ENCODE assay signal across 8 cellular contexts in the genomic region with DNA sequence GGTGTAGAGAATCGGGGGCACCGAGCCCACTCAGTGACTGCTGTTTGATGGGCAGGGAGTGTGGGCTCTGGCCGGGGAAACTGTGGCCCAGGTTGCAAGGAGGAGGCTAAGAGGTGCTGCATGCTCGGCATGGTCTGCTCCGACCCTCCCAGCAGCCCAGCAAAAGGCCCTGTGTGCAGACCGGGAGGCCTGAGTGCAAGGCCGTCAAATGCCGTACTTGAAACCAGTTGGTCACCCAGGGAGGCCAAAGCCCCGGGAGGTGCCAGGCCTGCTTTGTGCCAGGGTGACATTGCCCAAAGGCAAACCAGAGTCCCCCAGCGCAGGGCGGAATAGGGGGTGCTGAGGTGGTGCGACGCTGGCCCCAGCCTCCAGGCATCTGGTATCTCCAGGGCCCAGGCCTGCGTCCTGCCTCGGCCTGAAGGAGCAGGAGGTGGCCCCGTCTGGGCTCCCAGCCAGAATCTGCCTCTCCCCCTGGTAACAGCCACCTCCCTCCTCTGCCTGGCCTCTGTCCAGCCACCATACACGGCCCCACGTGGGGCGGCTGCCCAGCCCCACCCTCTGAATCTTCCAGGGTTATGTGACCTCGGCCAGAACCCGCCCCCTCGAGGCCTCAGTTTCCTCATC. TPM values are rescaled to one million over a fixed set of nuclear protein-coding genes. Genes with fewer than 3 reads are reported as not detected.
DNase-seq lines count a peak whose midpoint lies in the region; ATAC-seq, FAIRE-seq and TF ChIP-seq lines count a peak whose summit lies in the region.

No MANE protein-coding gene starts in this region.

- peaks cover 1% of the 10 kb centered on the region for H3K9me3 Mint-ChIP-seq in astrocyte (ENCODE audit: unreplicated experiment)

- H3K27me3 Mint-ChIP-seq in astrocyte (ENCODE audit: low read depth, unreplicated experiment) = no peaks in the 10 kb centered on the region

- H3K4me1 Mint-ChIP-seq in astrocyte (ENCODE audit: low read depth, unreplicated experiment) = peaks cover 7% of the 10 kb centered on the region

- no peaks in the 10 kb centered on the region for H3K9me3 ChIP-seq in BLaER1
- no peaks in the 10 kb centered on the region for H3K9me3 ChIP-seq in astrocyte (ENCODE audit: insufficient read depth, low read depth, low read length)

- no peak overlapping the region for H3K27ac Mint-ChIP-seq in astrocyte (ENCODE audit: unreplicated experiment)

- H3K4me2 ChIP-seq in BLaER1 (peak overlapping the region; percentile 66), astrocyte (ENCODE audit: low read length) (peak overlapping the region; percentile 38)

- peaks cover 4% of the 10 kb centered on the region for H3K36me3 Mint-ChIP-seq in astrocyte (ENCODE audit: low read depth, unreplicated experiment)

- H3K4me3 ChIP-seq in BLaER1 (no peak overlapping the region), astrocyte (ENCODE audit: insufficient read depth, low read depth, low read length) (no peak overlapping the region), skin epidermis (no peak overlapping the region)

- H3K9ac ChIP-seq in BLaER1 = peak overlapping the region; percentile 41
- peak overlapping the region; percentile 36 for H3K9ac ChIP-seq in astrocyte (ENCODE audit: low read length)

- peaks cover 32% of the 10 kb centered on the region for H4K20me1 ChIP-seq in BLaER1
- peaks cover 34% of the 10 kb centered on the region for H4K20me1 ChIP-seq in astrocyte (ENCODE audit: insufficient read depth, low read length)

- FAIRE-seq in astrocyte (lab: Jason Lieb, UNC) = no peak

- peaks cover 55% of the 10 kb centered on the region for H3K4me1 ChIP-seq in BLaER1
- H3K4me1 ChIP-seq in astrocyte (ENCODE audit: insufficient read depth, low read length) = peaks cover 25% of the 10 kb centered on the region

- H3K27me3 ChIP-seq in BLaER1 (no peaks in the 10 kb centered on the region), astrocyte (ENCODE audit: insufficient read depth, low read length) (no peaks in the 10 kb centered on the region)

- no peak overlapping the region for H3K4me3 Mint-ChIP-seq in astrocyte (ENCODE audit: unreplicated experiment)

- peaks cover 29% of the 10 kb centered on the region for H3K79me2 ChIP-seq in astrocyte (ENCODE audit: insufficient read depth, low read length)

- no peak for ATAC-seq in HG02884 (IDR thresholded peaks at IDR 0.05; ENCODE audit: unreplicated experiment)
- ATAC-seq in HG03196 (IDR thresholded peaks at IDR 0.05; ENCODE audit: unreplicated experiment) = no peak

- DNase-seq in NCI-H146 (lab: John Stamatoyannopoulos, UW) (peak; percentile 91), astrocyte (ENCODE audit: low read depth) (peak; percentile 70), hepatic stellate cell (ENCODE audit: low spot score) (peak; percentile 92)
- no peak for DNase-seq in effector CD8-positive, alpha-beta T cell (lab: John Stamatoyannopoulos, UW)

- H3K27ac ChIP-seq in BLaER1 (peak overlapping the region; percentile 46), astrocyte (ENCODE audit: low read depth, low read length) (no peak overlapping the region), skin epidermis (peak overlapping the region in 18 of 21 experiments; percentile 2 to 74 (median 48))

- H2AFZ ChIP-seq in astrocyte (ENCODE audit: low read depth, low read length) = no peak overlapping the region

- H3K36me3 ChIP-seq in BLaER1 = peaks cover 23% of the 10 kb centered on the region
- H3K36me3 ChIP-seq in astrocyte (ENCODE audit: insufficient read depth, low read length) = peaks cover 2% of the 10 kb centered on the region

- TF ChIP-seq CTCF in astrocyte (IDR thresholded peaks at IDR 0.05; ENCODE audit: insufficient read depth, low read depth, low read length) = no peak

RNA-seq across cellular contexts. Expression of a gene that starts 4.0 kb away (rescaled TPM):
- 58.4 and 60.6 TPM in 2 replicates for total RNA-seq in astrocyte

RNA-seq across cellular contexts. Expression of a gene that starts 16.7 kb away (rescaled TPM):
- total RNA-seq in astrocyte = 0.89 and 2.3 TPM in 2 replicates

RNA-seq across cellular contexts. Expression of a gene that starts 36.1 kb away (rescaled TPM):
- 17.7 and 21.8 TPM in 2 replicates for total RNA-seq in astrocyte

RNA-seq across cellular contexts. Expression of a gene that starts 46.9 kb away (rescaled TPM):
- 6.6 and 7.5 TPM in 2 replicates for total RNA-seq in astrocyte

RNA-seq across cellular contexts. Expression of a gene that starts 59.4 kb away (rescaled TPM):
- 5.5 and 6.3 TPM in 2 replicates for total RNA-seq in astrocyte
